In the genomic region with DNA sequence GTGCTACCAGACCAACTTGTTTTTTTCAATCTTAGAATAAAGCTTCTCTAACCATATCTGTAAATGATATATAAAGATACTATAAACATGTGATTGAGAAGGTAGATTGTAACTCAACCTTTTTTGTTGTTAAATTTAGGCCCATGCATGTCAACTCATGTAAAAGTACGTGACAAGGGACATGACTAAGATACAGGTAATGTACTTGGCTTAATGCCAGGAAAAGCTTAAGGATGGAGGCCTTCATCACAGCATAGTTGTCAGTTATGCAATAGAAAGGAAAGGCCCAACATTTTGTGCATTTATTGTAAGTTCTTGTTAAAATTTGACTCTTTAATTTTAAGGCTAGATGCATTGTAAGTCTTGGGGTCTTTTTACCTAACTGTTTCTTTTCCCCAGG, we compare ENCODE assay signal across 31 cellular contexts.
DNase-seq lines count a peak whose midpoint lies in the region; ATAC-seq lines count a peak whose summit lies in the region.
"Had no signal": no experiment of that assay in that cellular context is flagged by ENCODE, and none has a peak within 500 bp of the region (broad histone marks: within the 10 kb centered on the region; RNA-seq: fewer than 3 reads in every experiment).

No MANE protein-coding gene starts in this region.

- DNase-seq in DMS 273 (lab: John Stamatoyannopoulos, UW; ENCODE audit: unreplicated experiment) (peak; percentile 7), DMS 273 treated with DMSO at 0.1 percent for 48 hours (lab: John Stamatoyannopoulos, UW) (no peak), HPDE6-E6E7 (ENCODE audit: extremely low spot score) (peak; percentile 27), NCI-H748 treated with DMSO at 0.1 percent for 48 hours (lab: John Stamatoyannopoulos, UW) (peak; percentile 1), UCSD-AML1 (lab: John Stamatoyannopoulos, UW; ENCODE audit: unreplicated experiment) (no peak), HuH-7 (ENCODE audit: low spot score) (no peak), left ventricle myocardium superior (no peak)
- DNase-seq: activated CD4-positive, alpha-beta T cell treated with anti-CD3 and anti-CD28 coated beads for 4 hours; activated CD8-positive, alpha-beta T cell treated with anti-CD3 and anti-CD28 coated beads, Interleukin-2, amount 10 ng/mL, durations not matched to agents 7 days and 5 days; aorta; Caco-2; colonic mucosa; effector CD8-positive, alpha-beta T cell; glutamatergic neuron; HFFc6; KG1; left ventricle myocardium inferior; MV-4-11; NCI-H1436; NCI-H2081 treated with DMSO at 0.1 percent for 48 hours; NCI-H510A; Peyer's patch; SIG-M5; stimulated activated CD4-positive, alpha-beta T cell treated with anti-CD3 and anti-CD28 coated beads, Interleukin-1b, Interleukin-23, amount 100 ng/mL, for 48 hours; stimulated activated naive CD4-positive, alpha-beta T cell treated with Interleukin-2 at 50 U/mL for 16 hours; SW 1271; T1000; WERI-Rb-1 had no signal

- intact Hi-C loops in left ventricle myocardium superior (cut with micrococcal nuclease), result no loop called here

- peak; percentile 87 for ATAC-seq in esophagus mucosa
- ATAC-seq in left ventricle myocardium superior, result no peak
- ATAC-seq: activated CD8-positive, alpha-beta T cell treated with anti-CD3 and anti-CD28 coated beads, Interleukin-2, amount 10 ng/mL, durations not matched to agents 7 days and 5 days; activated naive CD4-positive, alpha-beta T cell treated with anti-CD3 and anti-CD28 coated beads, Interleukin-2, amount 50 U/mL, for 72 hours; GM23338 had no signal

Comparison
In these comparisons a context has a peak if more than half of its experiments do, and no peak if none do; other contexts are left out.
1. DNase-seq: peak in DMS 273 (single experiment), HPDE6-E6E7 (single experiment) and NCI-H748 treated with DMSO at 0.1 percent for 48 hours (single experiment); none in DMS 273 treated with DMSO at 0.1 percent for 48 hours (single experiment), UCSD-AML1 (single experiment), HuH-7 (single experiment) and left ventricle myocardium superior (single experiment).